ENCODE assay signal across 21 cellular contexts in genomic region chr1:6972390-6972789, GRCh38.
"Had no signal": no experiment of that assay in that cellular context is flagged by ENCODE, and none has a peak within 500 bp of the region (broad histone marks: within the 10 kb centered on the region; RNA-seq: fewer than 3 reads in every experiment).

No MANE protein-coding gene starts in this region.

- H3K4me1 ChIP-seq: breast epithelium, parathyroid adenoma, suprapubic skin, tibial artery had no signal

- H3K4me3 Mint-ChIP-seq: activated B cell treated with CpG ODN at 0.5 μM for 24 hours; activated CD8-positive, alpha-beta T cell treated with anti-CD3 and anti-CD28 coated beads for 36 hours; activated T-cell treated with anti-CD3 and anti-CD28 coated beads, Interleukin-2, amount 50 U/mL, for 72 hours; central memory CD8-positive, alpha-beta T cell; dendritic cell treated with granulocyte-macrophage colony-stimulating factor and Interleukin-4, amounts not matched to agents 40 ng/mL and 50 ng/mL, for 4 days; stimulated activated naive B cell treated with anti-CD40 and anti-IgM and Interleukin-4, amounts not matched to agents 10 μg/mL and 1 μg/mL and 100 μg/mL, for 72 hours had no signal

- H3K9me3 ChIP-seq: breast epithelium, right atrium auricular region, suprapubic skin, tibial artery had no signal

- DNase-seq: activated B cell treated with CpG ODN at 0.5 μM for 24 hours; activated CD4-positive, alpha-beta T cell treated with anti-CD3 and anti-CD28 coated beads, Interleukin-2, amount 50 U/mL, for 1 hour; activated CD8-positive, alpha-beta T cell treated with anti-CD3 and anti-CD28 coated beads for 36 hours; activated naive CD4-positive, alpha-beta T cell; activated T-cell treated with anti-CD3 and anti-CD28 coated beads, Interleukin-2, amount 50 U/mL, for 72 hours; effector CD4-positive, alpha-beta T cell; left ventricle myocardium superior; naive B cell; stimulated activated CD4-positive, alpha-beta T cell treated with anti-CD3 and anti-CD28 coated beads, Interleukin-15, amount 100 ng/mL, for 24 hours; stimulated activated CD4-positive, alpha-beta T cell treated with anti-CD3 and anti-CD28 coated beads, Interleukin-2, amount 100 ng/mL, for 24 hours; stimulated activated naive B cell treated with anti-CD40 and anti-IgM and Interleukin-4, amounts not matched to agents 10 μg/mL and 1 μg/mL and 100 μg/mL, for 72 hours; T-helper 1 cell; tibial artery had no signal

- H3K36me3 Mint-ChIP-seq: activated naive CD4-positive, alpha-beta T cell treated with anti-CD3 and anti-CD28 coated beads, Interleukin-2, amount 50 U/mL, for 72 hours had no signal

- H3K9me3 Mint-ChIP-seq: activated B cell treated with CpG ODN at 0.5 μM for 24 hours; activated CD8-positive, alpha-beta T cell treated with anti-CD3 and anti-CD28 coated beads for 36 hours; activated naive CD4-positive, alpha-beta T cell treated with anti-CD3 and anti-CD28 coated beads, Interleukin-2, amount 50 U/mL, for 72 hours; activated T-cell treated with anti-CD3 and anti-CD28 coated beads, Interleukin-2, amount 50 U/mL, for 72 hours; central memory CD8-positive, alpha-beta T cell; dendritic cell treated with granulocyte-macrophage colony-stimulating factor and Interleukin-4, amounts not matched to agents 40 ng/mL and 50 ng/mL, for 4 days had no signal

- H3K27ac Mint-ChIP-seq: activated B cell treated with CpG ODN at 0.5 μM for 24 hours; activated CD8-positive, alpha-beta T cell treated with anti-CD3 and anti-CD28 coated beads for 36 hours; activated naive CD4-positive, alpha-beta T cell treated with anti-CD3 and anti-CD28 coated beads, Interleukin-2, amount 50 U/mL, for 72 hours; activated T-cell treated with anti-CD3 and anti-CD28 coated beads, Interleukin-2, amount 50 U/mL, for 72 hours; dendritic cell treated with granulocyte-macrophage colony-stimulating factor and Interleukin-4, amounts not matched to agents 40 ng/mL and 50 ng/mL, for 4 days; naive B cell; stimulated activated naive B cell treated with anti-CD40 and anti-IgM and Interleukin-4, amounts not matched to agents 10 μg/mL and 1 μg/mL and 100 μg/mL, for 72 hours had no signal

- H3K27me3 ChIP-seq: right atrium auricular region had no signal

- H3K9ac ChIP-seq: parathyroid adenoma had no signal

- H3K36me3 ChIP-seq: breast epithelium, right atrium auricular region, suprapubic skin, tibial artery had no signal

- H3K4me1 Mint-ChIP-seq: activated B cell treated with CpG ODN at 0.5 μM for 24 hours had no signal

- H3K4me3 ChIP-seq: breast epithelium, right atrium auricular region, suprapubic skin, tibial artery had no signal

- H3K27ac ChIP-seq: breast epithelium, epithelial cell of prostate, parathyroid adenoma, right atrium auricular region, suprapubic skin, tibial artery had no signal
